ENCODE assay signal across 1 cellular context in the genomic region with DNA sequence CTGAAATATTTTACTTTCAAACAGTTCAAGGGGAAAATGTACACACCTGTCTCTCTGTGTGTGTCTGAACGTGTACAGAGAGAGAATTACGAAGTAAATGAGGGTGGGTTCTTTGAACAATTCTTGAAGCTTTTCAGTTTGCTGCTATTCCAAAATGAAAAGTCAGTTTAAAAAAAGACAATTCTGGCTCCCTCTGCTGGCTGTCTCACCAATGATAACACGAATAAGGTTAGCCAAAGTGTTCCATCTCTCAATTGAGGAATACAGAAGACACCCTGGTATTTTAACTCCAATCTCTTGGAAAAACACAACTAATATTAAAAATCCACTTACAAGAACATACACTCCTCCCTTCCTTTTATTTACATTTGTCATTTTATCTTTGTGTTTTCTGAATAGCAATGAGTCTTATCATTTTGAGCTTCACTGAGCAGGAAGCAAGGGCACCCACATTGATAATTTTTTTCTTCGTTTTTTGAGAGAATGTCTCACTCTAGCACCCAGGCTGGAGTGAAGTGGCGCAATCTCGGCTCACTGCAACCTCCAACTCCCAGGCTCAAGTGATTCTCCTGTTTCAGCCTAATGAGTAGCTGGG.
A peak's percentile ranks its signal among the peaks of the same experiment; 100 is the strongest.
TF ChIP-seq lines count a peak whose summit lies in the region.

No MANE protein-coding gene starts in this region.

TF ChIP-seq in GM12878, 131 proteins besides CTCF, POLR2A, EP300 and RAD21:
- TF ChIP-seq CHD1 (IDR thresholded peaks at IDR 0.05; ENCODE audit: low read depth, low read length) (no peak), ZSCAN29 (IDR thresholded peaks at IDR 0.05) (no peak), EED (IDR thresholded peaks at IDR 0.05; ENCODE audit: low read depth) (no peak), SMC3 (IDR thresholded peaks at IDR 0.05; ENCODE audit: borderline replicate concordance, low read length) (peak; percentile 34; the same call in 1 of the 2 replicates)
- TF ChIP-seq, protein P1, sequence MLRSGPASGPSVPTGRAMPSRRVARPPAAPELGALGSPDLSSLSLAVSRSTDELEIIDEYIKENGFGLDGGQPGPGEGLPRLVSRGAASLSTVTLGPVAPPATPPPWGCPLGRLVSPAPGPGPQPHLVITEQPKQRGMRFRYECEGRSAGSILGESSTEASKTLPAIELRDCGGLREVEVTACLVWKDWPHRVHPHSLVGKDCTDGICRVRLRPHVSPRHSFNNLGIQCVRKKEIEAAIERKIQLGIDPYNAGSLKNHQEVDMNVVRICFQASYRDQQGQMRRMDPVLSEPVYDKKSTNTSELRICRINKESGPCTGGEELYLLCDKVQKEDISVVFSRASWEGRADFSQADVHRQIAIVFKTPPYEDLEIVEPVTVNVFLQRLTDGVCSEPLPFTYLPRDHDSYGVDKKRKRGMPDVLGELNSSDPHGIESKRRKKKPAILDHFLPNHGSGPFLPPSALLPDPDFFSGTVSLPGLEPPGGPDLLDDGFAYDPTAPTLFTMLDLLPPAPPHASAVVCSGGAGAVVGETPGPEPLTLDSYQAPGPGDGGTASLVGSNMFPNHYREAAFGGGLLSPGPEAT (IDR thresholded peaks at IDR 0.05; ENCODE audit: low read depth): no peak
